ENCODE assay signal across 18 cellular contexts in the genomic region with DNA sequence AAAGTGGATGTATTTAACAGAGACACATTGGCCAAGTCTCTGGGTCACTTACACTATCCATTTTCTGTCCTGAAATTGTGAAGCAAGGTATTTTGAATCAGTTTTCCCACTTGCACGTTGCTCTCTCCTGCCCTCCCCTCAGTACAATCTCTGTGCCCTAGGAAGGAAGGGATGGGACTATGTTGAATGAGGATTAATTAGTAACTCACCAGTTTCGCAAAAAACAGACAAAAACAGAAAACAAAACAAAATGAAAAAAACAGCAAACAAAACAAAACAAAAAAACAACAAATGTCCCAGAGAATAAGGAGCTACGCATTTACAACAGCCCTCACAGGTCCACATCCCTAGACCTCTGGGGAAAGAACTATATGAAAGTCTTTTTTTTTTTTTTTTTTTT. TPM values are rescaled to one million over a fixed set of nuclear protein-coding genes. Genes with fewer than 3 reads are reported as not detected.
DNase-seq lines count a peak whose midpoint lies in the region; ATAC-seq and TF ChIP-seq lines count a peak whose summit lies in the region.
"Had no signal": no experiment of that assay in that cellular context is flagged by ENCODE, and none has a peak within 500 bp of the region (broad histone marks: within the 10 kb centered on the region; RNA-seq: fewer than 3 reads in every experiment).

No MANE protein-coding gene starts in this region.

- peaks cover 29% of the 10 kb centered on the region for H3K27me3 Mint-ChIP-seq in CD4-positive, CD25-positive, alpha-beta regulatory T cell
- peaks cover 20% of the 10 kb centered on the region for H3K27me3 Mint-ChIP-seq in activated T-helper 1 cell treated with anti-CD3 and anti-CD28 coated beads, Interleukin-12 subunit alpha, Interleukin-12 subunit beta, Interleukin-2, Interleukin-4 antibody, amounts not matched to agents 30 ng/mL and 10 ng/mL and 1 ng/mL, durations not matched to agents 14 hours and 24 hours and 36 hours (ENCODE audit: insufficient read depth)
- H3K27me3 Mint-ChIP-seq: progenitor cell of endocrine pancreas had no signal

- no peak for TF ChIP-seq POLR2A in esophagus squamous epithelium (IDR thresholded peaks at IDR 0.05)

- H3K4me3 ChIP-seq in CD4-positive, CD25-positive, alpha-beta regulatory T cell (ENCODE audit: low read depth, low read length), result no peak overlapping the region
- H3K4me3 ChIP-seq in lower lobe of right lung, result no peak overlapping the region
- H3K4me3 ChIP-seq in esophagus squamous epithelium, result no peak overlapping the region
- H3K4me3 ChIP-seq: coronary artery, lung had no signal

- no peaks in the 10 kb centered on the region for H3K36me3 ChIP-seq in CD4-positive, CD25-positive, alpha-beta regulatory T cell (ENCODE audit: control insufficient read depth, insufficient read depth, low read length)
- H3K36me3 ChIP-seq in lower lobe of right lung (no peaks in the 10 kb centered on the region), esophagus squamous epithelium (no peaks in the 10 kb centered on the region)
- H3K36me3 ChIP-seq: sigmoid colon, tibial artery had no signal

- DNase-seq in CD4-positive, CD25-positive, alpha-beta regulatory T cell, result no peak
- no peak for DNase-seq in activated T-helper 1 cell treated with anti-CD3 and anti-CD28 coated beads, Interleukin-12 subunit alpha, Interleukin-12 subunit beta, Interleukin-2, Interleukin-4 antibody, amounts not matched to agents 30 ng/mL and 10 ng/mL and 1 ng/mL, durations not matched to agents 14 hours and 24 hours and 36 hours (ENCODE audit: low spot score)
- DNase-seq in lower lobe of right lung, result no peak
- no peak for DNase-seq in esophagus squamous epithelium (lab: John Stamatoyannopoulos, UW)
- DNase-seq: activated CD4-positive, alpha-beta T cell treated with anti-CD3 and anti-CD28 coated beads for 1 hour; activated CD8-positive, alpha-beta T cell treated with anti-CD3 and anti-CD28 coated beads for 36 hours; activated naive CD4-positive, alpha-beta T cell; NCI-H1048; NCI-H187; NCI-H526; sigmoid colon; tibial artery had no signal

- peaks cover 10% of the 10 kb centered on the region for H3K27me3 ChIP-seq in CD4-positive, CD25-positive, alpha-beta regulatory T cell (ENCODE audit: control insufficient read depth, insufficient read depth, low read length)
- H3K27me3 ChIP-seq in lower lobe of right lung (ENCODE audit: low read depth) (no peaks in the 10 kb centered on the region), esophagus squamous epithelium (no peaks in the 10 kb centered on the region)
- H3K27me3 ChIP-seq: sigmoid colon, tibial artery had no signal

- peak overlapping the region; percentile 29 to 90 (median 51) for H3K4me3 Mint-ChIP-seq in CD4-positive, CD25-positive, alpha-beta regulatory T cell
- peak overlapping the region; percentile 50 for H3K4me3 Mint-ChIP-seq in activated T-helper 1 cell treated with anti-CD3 and anti-CD28 coated beads, Interleukin-12 subunit alpha, Interleukin-12 subunit beta, Interleukin-2, Interleukin-4 antibody, amounts not matched to agents 30 ng/mL and 10 ng/mL and 1 ng/mL, durations not matched to agents 14 hours and 24 hours and 36 hours

- TF ChIP-seq CTCF in lower lobe of right lung (IDR thresholded peaks at IDR 0.05) (no peak), esophagus squamous epithelium (IDR thresholded peaks at IDR 0.05) (no peak)

- peaks cover 0 to 1% (median 0%) of the 10 kb centered on the region in 7 donors for H3K9me3 Mint-ChIP-seq in CD4-positive, CD25-positive, alpha-beta regulatory T cell
- H3K9me3 Mint-ChIP-seq in activated T-helper 1 cell treated with anti-CD3 and anti-CD28 coated beads, Interleukin-12 subunit alpha, Interleukin-12 subunit beta, Interleukin-2, Interleukin-4 antibody, amounts not matched to agents 30 ng/mL and 10 ng/mL and 1 ng/mL, durations not matched to agents 14 hours and 24 hours and 36 hours, result no peaks in the 10 kb centered on the region
- H3K9me3 Mint-ChIP-seq: activated CD8-positive, alpha-beta T cell treated with anti-CD3 and anti-CD28 coated beads for 36 hours; stimulated activated naive CD8-positive, alpha-beta T cell treated with anti-CD3 and anti-CD28 coated beads, Interleukin-15, Interleukin-2, amounts not matched to agents 100 ng/mL and 50 ng/mL, for 24 hours had no signal

- no peak overlapping the region for H3K27ac ChIP-seq in CD4-positive, CD25-positive, alpha-beta regulatory T cell (ENCODE audit: insufficient read depth, low read length, poor library complexity, severe bottlenecking)
- H3K27ac ChIP-seq in lower lobe of right lung (peak overlapping the region; percentile 83), esophagus squamous epithelium (peak overlapping the region in 2 of 4 donors; percentile 6 to 41)

- 45 to 59% methylated on average over 3 of the region's 3 CpGs for WGBS in esophagus squamous epithelium, 2 donors

- intact Hi-C loops in activated T-helper 1 cell treated with anti-CD3 and anti-CD28 coated beads, Interleukin-12 subunit alpha, Interleukin-12 subunit beta, Interleukin-2, Interleukin-4 antibody, amounts not matched to agents 30 ng/mL and 10 ng/mL and 1 ng/mL, durations not matched to agents 14 hours and 24 hours and 36 hours (cut with micrococcal nuclease), result loop anchor here (10.0 kb wide), 1 partner anchor 519 kb away; the partner anchor contains the start of gene PURA
- intact Hi-C loops in lower lobe of right lung (cut with DNase I) (loop anchor here (10.0 kb wide), 1 partner anchor 69 kb away; the partner anchor contains the start of genes APBB3 and SLC35A4), esophagus squamous epithelium (cut with DNase I) (loop anchor here (10.0 kb wide), 1 partner anchor 259 kb away; no protein-coding TSS in a partner anchor)

- H3K4me1 Mint-ChIP-seq in CD4-positive, CD25-positive, alpha-beta regulatory T cell, result peaks cover 10 to 38% (median 24%) of the 10 kb centered on the region in 4 donors
- H3K4me1 Mint-ChIP-seq in activated T-helper 1 cell treated with anti-CD3 and anti-CD28 coated beads, Interleukin-12 subunit alpha, Interleukin-12 subunit beta, Interleukin-2, Interleukin-4 antibody, amounts not matched to agents 30 ng/mL and 10 ng/mL and 1 ng/mL, durations not matched to agents 14 hours and 24 hours and 36 hours (ENCODE audit: low read depth), result peaks cover 29% of the 10 kb centered on the region

- ATAC-seq in CD4-positive, CD25-positive, alpha-beta regulatory T cell (ENCODE audit: low read depth in 2 of 2), result no peak
- ATAC-seq in lower lobe of right lung (no peak), HG02763 (IDR thresholded peaks at IDR 0.05; ENCODE audit: unreplicated experiment) (no peak), GM21717 (IDR thresholded peaks at IDR 0.05; ENCODE audit: unreplicated experiment) (no peak)
- ATAC-seq: activated CD8-positive, alpha-beta T cell treated with anti-CD3 and anti-CD28 coated beads for 36 hours had no signal

- no peaks in the 10 kb centered on the region for H3K36me3 Mint-ChIP-seq in CD4-positive, CD25-positive, alpha-beta regulatory T cell
- peaks cover 9% of the 10 kb centered on the region for H3K36me3 Mint-ChIP-seq in activated T-helper 1 cell treated with anti-CD3 and anti-CD28 coated beads, Interleukin-12 subunit alpha, Interleukin-12 subunit beta, Interleukin-2, Interleukin-4 antibody, amounts not matched to agents 30 ng/mL and 10 ng/mL and 1 ng/mL, durations not matched to agents 14 hours and 24 hours and 36 hours (ENCODE audit: low read depth)

- H3K27ac Mint-ChIP-seq in CD4-positive, CD25-positive, alpha-beta regulatory T cell, result no peak overlapping the region
- H3K27ac Mint-ChIP-seq in activated T-helper 1 cell treated with anti-CD3 and anti-CD28 coated beads, Interleukin-12 subunit alpha, Interleukin-12 subunit beta, Interleukin-2, Interleukin-4 antibody, amounts not matched to agents 30 ng/mL and 10 ng/mL and 1 ng/mL, durations not matched to agents 14 hours and 24 hours and 36 hours, result no peak overlapping the region
- H3K27ac Mint-ChIP-seq: activated CD8-positive, alpha-beta T cell treated with anti-CD3 and anti-CD28 coated beads for 36 hours; progenitor cell of endocrine pancreas had no signal

- no peaks in the 10 kb centered on the region for H3K9me3 ChIP-seq in CD4-positive, CD25-positive, alpha-beta regulatory T cell (ENCODE audit: control insufficient read depth in 2 of 2, low read length in 2 of 2)
- H3K9me3 ChIP-seq in lower lobe of right lung (no peaks in the 10 kb centered on the region), esophagus squamous epithelium (no peaks in the 10 kb centered on the region)
- H3K9me3 ChIP-seq: sigmoid colon, tibial artery had no signal

- H3K4me1 ChIP-seq in CD4-positive, CD25-positive, alpha-beta regulatory T cell (ENCODE audit: control insufficient read depth, insufficient read depth, low read length, poor library complexity, severe bottlenecking), result peaks cover 26% of the 10 kb centered on the region
- H3K4me1 ChIP-seq in lower lobe of right lung (peaks cover 50% of the 10 kb centered on the region), esophagus squamous epithelium (peaks cover 11 to 45% (median 24%) of the 10 kb centered on the region in 3 donors)

RNA-seq across cellular contexts. Expression of gene CD14, which starts 1.1 kb away (rescaled TPM):
- not detected for total RNA-seq in CD4-positive, CD25-positive, alpha-beta regulatory T cell
- 1 to 10 TPM; 1.3 to 2.6 (median 2.1) TPM for polyA plus RNA-seq in CD4-positive, CD25-positive, alpha-beta regulatory T cell
- total RNA-seq in activated T-helper 1 cell treated with anti-CD3 and anti-CD28 coated beads, Interleukin-12 subunit alpha, Interleukin-12 subunit beta, Interleukin-2, Interleukin-4 antibody, amounts not matched to agents 30 ng/mL and 10 ng/mL and 1 ng/mL, durations not matched to agents 14 hours and 24 hours and 36 hours, result 0.29 and 0.62 TPM in 2 replicates
- 165 TPM for total RNA-seq in lower lobe of right lung
- total RNA-seq in esophagus squamous epithelium, result 10 to 100 TPM in 3 of 4 donors, 1 to 10 TPM in 1; 7.6 to 58.1 (median 30.9) TPM
- total RNA-seq: progenitor cell of endocrine pancreas had no signal

RNA-seq across cellular contexts. Expression of gene TMCO6, which starts 5.1 kb away (rescaled TPM):
- 22.6 TPM for total RNA-seq in CD4-positive, CD25-positive, alpha-beta regulatory T cell
- 10 to 100 TPM; 17.0 to 24.1 (median 18.4) TPM for polyA plus RNA-seq in CD4-positive, CD25-positive, alpha-beta regulatory T cell
- total RNA-seq in activated T-helper 1 cell treated with anti-CD3 and anti-CD28 coated beads, Interleukin-12 subunit alpha, Interleukin-12 subunit beta, Interleukin-2, Interleukin-4 antibody, amounts not matched to agents 30 ng/mL and 10 ng/mL and 1 ng/mL, durations not matched to agents 14 hours and 24 hours and 36 hours, result 43.2 and 43.6 TPM in 2 replicates
- total RNA-seq in lower lobe of right lung (12.3 TPM), esophagus squamous epithelium (10 to 100 TPM; 18.4 to 46.7 (median 28.2) TPM)

RNA-seq across cellular contexts. Expression of gene NDUFA2, which starts 13.3 kb away (rescaled TPM):
- 42.6 TPM for total RNA-seq in CD4-positive, CD25-positive, alpha-beta regulatory T cell
- polyA plus RNA-seq in CD4-positive, CD25-positive, alpha-beta regulatory T cell, result 100 to 1,000 TPM; 165 to 208 (median 169) TPM
- total RNA-seq in activated T-helper 1 cell treated with anti-CD3 and anti-CD28 coated beads, Interleukin-12 subunit alpha, Interleukin-12 subunit beta, Interleukin-2, Interleukin-4 antibody, amounts not matched to agents 30 ng/mL and 10 ng/mL and 1 ng/mL, durations not matched to agents 14 hours and 24 hours and 36 hours, result 63.4 and 63.8 TPM in 2 replicates
- total RNA-seq in lower lobe of right lung (53.3 TPM), esophagus squamous epithelium (10 to 100 TPM; 31.3 to 56.3 (median 42.5) TPM)

RNA-seq across cellular contexts. Expression of gene IK, which starts 13.5 kb away (rescaled TPM):
- 170 TPM for total RNA-seq in CD4-positive, CD25-positive, alpha-beta regulatory T cell
- polyA plus RNA-seq in CD4-positive, CD25-positive, alpha-beta regulatory T cell, result 100 to 1,000 TPM; 136 to 197 (median 184) TPM
- 115 and 118 TPM in 2 replicates for total RNA-seq in activated T-helper 1 cell treated with anti-CD3 and anti-CD28 coated beads, Interleukin-12 subunit alpha, Interleukin-12 subunit beta, Interleukin-2, Interleukin-4 antibody, amounts not matched to agents 30 ng/mL and 10 ng/mL and 1 ng/mL, durations not matched to agents 14 hours and 24 hours and 36 hours
- 78.5 TPM for total RNA-seq in lower lobe of right lung
- total RNA-seq in esophagus squamous epithelium, result 100 to 1,000 TPM in 1 of 4 donors, 10 to 100 TPM in 3; 44.9 to 110 (median 79.8) TPM

RNA-seq across cellular contexts. Expression of gene WDR55, which starts 30.6 kb away (rescaled TPM):
- 47.5 TPM for total RNA-seq in CD4-positive, CD25-positive, alpha-beta regulatory T cell
- 10 to 100 TPM; 17.6 to 25.3 (median 19.9) TPM for polyA plus RNA-seq in CD4-positive, CD25-positive, alpha-beta regulatory T cell
- total RNA-seq in activated T-helper 1 cell treated with anti-CD3 and anti-CD28 coated beads, Interleukin-12 subunit alpha, Interleukin-12 subunit beta, Interleukin-2, Interleukin-4 antibody, amounts not matched to agents 30 ng/mL and 10 ng/mL and 1 ng/mL, durations not matched to agents 14 hours and 24 hours and 36 hours, result 42.7 and 43.2 TPM in 2 replicates
- total RNA-seq in lower lobe of right lung (22.4 TPM), esophagus squamous epithelium (10 to 100 TPM; 24.2 to 29.5 (median 25.4) TPM)
